Comparison of ENCODE assay signal across 8 cellular contexts in the genomic region with DNA sequence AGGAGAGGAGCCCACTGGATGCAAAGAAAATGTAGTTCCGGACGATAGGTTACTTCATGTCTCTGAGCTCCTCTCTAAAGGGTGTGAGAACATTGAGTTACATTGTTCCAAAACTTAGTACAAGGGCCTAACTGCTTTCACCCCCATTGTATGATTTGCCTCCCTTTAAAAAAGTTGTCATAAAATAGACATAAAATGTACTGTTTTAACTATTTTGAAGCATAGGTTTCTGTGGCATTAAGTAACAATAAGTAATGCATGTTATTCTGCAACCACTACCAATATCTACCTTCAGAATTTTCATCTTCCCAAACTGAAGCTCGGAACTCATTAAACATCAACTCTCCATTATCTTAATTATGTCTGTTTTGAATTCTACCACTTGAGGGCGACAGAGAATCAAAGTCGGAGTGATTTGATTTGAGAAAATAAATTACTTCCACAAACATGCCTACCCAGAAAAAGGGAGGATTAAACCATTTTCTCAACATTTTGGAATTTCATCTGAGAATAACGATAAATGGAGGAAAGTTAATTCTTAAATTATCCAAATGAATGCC. TPM values are rescaled to one million over a fixed set of nuclear protein-coding genes. Genes with fewer than 3 reads are reported as not detected.
DNase-seq lines count a peak whose midpoint lies in the region; ATAC-seq and TF ChIP-seq lines count a peak whose summit lies in the region.

No MANE protein-coding gene starts in this region.

- H3K9me3 Mint-ChIP-seq in neural crest cell: no peaks in the 10 kb centered on the region

- peaks cover 66% of the 10 kb centered on the region for H3K27me3 Mint-ChIP-seq in neural crest cell (ENCODE audit: low read depth)

- 37 to 40% methylated on average over 6 of the region's 6 CpGs for WGBS in heart right ventricle, 2 donors

- intact Hi-C loops in heart right ventricle (cut with DNase I) (loop anchor here in 2 of 10 donors (2.0 to 10.0 kb wide), 2 partner anchors 1288 to 1364 kb away; no protein-coding TSS in a partner anchor), Right ventricle myocardium inferior (cut with DNase I) (no loop called here), left colon (cut with DNase I, micrococcal nuclease) (no loop called here)

- TF ChIP-seq CTCF in heart right ventricle (IDR thresholded peaks at IDR 0.05) (peak; percentile 34 to 79 (median 69)), cardiac fibroblast (IDR thresholded peaks at IDR 0.05; ENCODE audit: low read depth, low read length) (peak; percentile 46), neural crest cell (conservative IDR thresholded peaks at IDR 0.05) (peak; percentile 84)

- peaks cover 7 to 64% (median 48%) of the 10 kb centered on the region in 7 donors for H3K27me3 ChIP-seq in heart right ventricle

- no peaks in the 10 kb centered on the region for H3K36me3 Mint-ChIP-seq in neural crest cell (ENCODE audit: low read depth)

- H3K4me1 Mint-ChIP-seq in neural crest cell: peaks cover 6% of the 10 kb centered on the region

- H3K4me3 ChIP-seq in heart right ventricle (no peak overlapping the region), cardiac fibroblast (replicated peaks in 1 of 2; ENCODE audit: low read depth in 2 of 2, low read length in 2 of 2) (no peak overlapping the region)

- no peak overlapping the region for H3K27ac Mint-ChIP-seq in neural crest cell (ENCODE audit: unreplicated experiment)

- no peak overlapping the region for H3K4me3 Mint-ChIP-seq in neural crest cell

- no peak for DNase-seq in heart right ventricle
- DNase-seq in Right ventricle myocardium inferior (ENCODE audit: missing footprints): no peak
- DNase-seq in NCI-H345 (lab: John Stamatoyannopoulos, UW): peak; percentile 34
- peak; percentile 65 to 70 for DNase-seq in cardiac fibroblast (ENCODE audit: low read depth in 2 of 2)
- no peak for DNase-seq in neural crest cell (ENCODE audit: low read depth, low spot score)
- DNase-seq in left colon: no peak
- no peak for DNase-seq in activated CD4-positive, CD25-positive, alpha-beta regulatory T cell treated with anti-CD3 and anti-CD28 coated beads, Interleukin-2, amount 50 U/mL, for 72 hours

- peaks cover 0 to 14% (median 10%) of the 10 kb centered on the region in 9 donors for H3K4me1 ChIP-seq in heart right ventricle

- H3K27ac ChIP-seq in heart right ventricle: no peak overlapping the region

- H3K9me3 ChIP-seq in heart right ventricle: no peaks in the 10 kb centered on the region

- ATAC-seq in heart right ventricle: no peak
- ATAC-seq in Right ventricle myocardium inferior: no peak
- ATAC-seq in GM19463 (IDR thresholded peaks at IDR 0.05; ENCODE audit: unreplicated experiment): no peak
- ATAC-seq in left colon: no peak

- H3K36me3 ChIP-seq in heart right ventricle: no peaks in the 10 kb centered on the region

RNA-seq across cellular contexts. Expression of a gene that starts 2.7 kb away (rescaled TPM):
- total RNA-seq in heart right ventricle (not detected), Right ventricle myocardium inferior (not detected), neural crest cell (not detected in 2 replicates), left colon (not detected)
- under 1 TPM in 1 of 2 donors, not detected in 1; 0.03 TPM for polyA plus RNA-seq in heart right ventricle

RNA-seq across cellular contexts. Expression of a gene that starts 18.1 kb away (rescaled TPM):
- total RNA-seq in heart right ventricle (not detected), Right ventricle myocardium inferior (not detected), neural crest cell (not detected in 2 replicates), left colon (not detected)
- not detected for polyA plus RNA-seq in heart right ventricle

RNA-seq across cellular contexts. Expression of a gene that starts 30.1 kb away (rescaled TPM):
- 100 to 1,000 TPM in 1 of 10 donors, 10 to 100 TPM in 9; 32.1 to 104 (median 63.7) TPM for total RNA-seq in heart right ventricle
- 100 to 1,000 TPM in 1 of 2 donors, 10 to 100 TPM in 1; 82.8 to 183 TPM for polyA plus RNA-seq in heart right ventricle
- 45.4 TPM for total RNA-seq in Right ventricle myocardium inferior
- 35.2 and 40.2 TPM in 2 replicates for total RNA-seq in neural crest cell
- total RNA-seq in left colon: 10 to 100 TPM; 30.9 to 38.0 TPM

Comparison
In these comparisons a context has a peak if more than half of its experiments do, and no peak if none do; other contexts are left out.
1. DNase-seq: peak in NCI-H345 (single experiment) and cardiac fibroblast (2 of 2); none in heart right ventricle (0 of 2), Right ventricle myocardium inferior (single experiment), neural crest cell (single experiment), left colon (0 of 2) and activated CD4-positive, CD25-positive, alpha-beta regulatory T cell treated with anti-CD3 and anti-CD28 coated beads, Interleukin-2, amount 50 U/mL, for 72 hours (single experiment).
2. Peak in every context shown above with its lines, with median percentiles within 50 percentile points of each other: CTCF ChIP-seq.